Comparison of ENCODE assay signal across 9 cellular contexts in the genomic region with DNA sequence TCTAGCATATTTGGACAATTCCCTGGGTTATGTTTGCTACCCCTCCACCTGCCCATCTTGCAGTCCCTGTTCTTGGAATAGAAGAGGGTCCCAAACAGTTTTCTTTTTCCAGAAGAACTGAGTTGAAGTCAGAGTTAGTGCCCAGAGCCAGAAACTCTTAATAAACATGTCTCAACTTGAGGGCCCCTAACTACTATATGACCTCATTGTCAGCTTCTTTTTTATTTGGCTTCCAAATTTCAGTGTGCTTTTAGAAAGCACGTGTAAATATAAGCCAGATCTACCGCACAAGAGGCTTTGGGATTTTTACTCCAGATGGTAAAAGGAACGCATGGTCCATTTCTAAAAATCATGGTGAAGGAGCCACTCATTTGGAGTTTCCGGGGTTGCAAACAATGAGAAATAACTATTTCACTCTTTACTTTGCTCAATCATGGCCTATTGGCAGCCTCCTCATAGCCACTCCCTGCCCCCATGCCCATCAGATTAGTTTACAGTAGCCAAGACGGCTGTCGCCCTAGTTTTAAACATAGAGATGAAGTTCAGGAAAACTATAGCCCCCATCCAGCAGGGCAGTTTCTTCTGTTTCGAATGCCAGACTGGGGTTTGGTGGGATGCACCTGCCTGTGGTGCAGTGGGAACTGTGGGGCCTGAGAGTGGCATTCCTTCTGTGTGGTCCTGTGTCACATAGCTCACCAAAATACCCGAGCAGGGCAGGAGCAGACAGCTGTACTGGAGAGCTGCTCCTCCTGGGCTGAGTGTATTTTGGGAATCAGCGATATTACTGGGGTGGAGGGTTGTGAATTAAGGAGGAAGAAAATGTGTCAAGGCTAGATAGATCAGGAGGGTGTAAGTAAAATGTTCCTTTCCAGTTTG. TPM values are rescaled to one million over a fixed set of nuclear protein-coding genes. Genes with fewer than 3 reads are reported as not detected.
DNase-seq lines count a peak whose midpoint lies in the region; ATAC-seq, FAIRE-seq and TF ChIP-seq lines count a peak whose summit lies in the region.
"Had no signal": no experiment of that assay in that cellular context is flagged by ENCODE, and none has a peak within 500 bp of the region (broad histone marks: within the 10 kb centered on the region; RNA-seq: fewer than 3 reads in every experiment).

No MANE protein-coding gene starts in this region.

- no peak for FAIRE-seq in A549 (lab: Jason Lieb, UNC)

- H3K27ac ChIP-seq in A549, result no peak overlapping the region
- no peak overlapping the region for H3K27ac ChIP-seq in H9 (ENCODE audit: insufficient read length, low read depth, low read length)
- H3K27ac ChIP-seq in breast epithelium, result peak overlapping the region; percentile 92 to 93
- no peak overlapping the region for H3K27ac ChIP-seq in mesenchymal stem cell (ENCODE audit: low read length, poor library complexity, severe bottlenecking)

- H3K9me3 ChIP-seq in A549 (no peaks in the 10 kb centered on the region), H9 (ENCODE audit: control insufficient read depth, low read depth, low read length) (no peaks in the 10 kb centered on the region), breast epithelium (no peaks in the 10 kb centered on the region), mesenchymal stem cell (ENCODE audit: control insufficient read depth, low read length) (no peaks in the 10 kb centered on the region)

- ATAC-seq in A549, result no peak
- ATAC-seq in activated CD8-positive, alpha-beta memory T cell treated with anti-CD3 and anti-CD28 coated beads, Interleukin-2, amount 10 ng/mL, durations not matched to agents 7 days and 5 days, result no peak

- no peak for TF ChIP-seq RAD21 in A549 (conservative IDR thresholded peaks at IDR 0.05 in 1 of 2, IDR thresholded peaks at IDR 0.05 in 1 of 2)

- POLR2A ChIA-PET in A549 (lab: Yijun Ruan, JAX), result no interaction called here

- peaks cover 21 to 36% of the 10 kb centered on the region in 2 experiments for H3K4me1 Mint-ChIP-seq in H9
- H3K4me1 Mint-ChIP-seq in activated CD8-positive, alpha-beta memory T cell treated with anti-CD3 and anti-CD28 coated beads, Interleukin-2, amount 10 ng/mL, durations not matched to agents 7 days and 5 days, result peaks cover 12% of the 10 kb centered on the region

- H3K56ac ChIP-seq in H9 (ENCODE audit: insufficient read length, low read depth, low read length), result no peak overlapping the region

- no peak overlapping the region for H3K14ac ChIP-seq in H9 (ENCODE audit: insufficient read depth, low read length)
- no peak overlapping the region for H3K14ac ChIP-seq in mesenchymal stem cell (ENCODE audit: low read length in 2 of 2)

- TF ChIP-seq EP300 in A549 (IDR thresholded peaks at IDR 0.05), result no peak

- no peak overlapping the region for H2BK5ac ChIP-seq in H9 (ENCODE audit: insufficient read length, low read length)
- H2BK5ac ChIP-seq in mesenchymal stem cell (ENCODE audit: low read depth, low read length, poor library complexity, severe bottlenecking), result no peak overlapping the region

- H4K5ac ChIP-seq in H9 (ENCODE audit: insufficient read length, low read depth, low read length), result no peak overlapping the region

- no peak overlapping the region for H3K27ac Mint-ChIP-seq in H9
- H3K27ac Mint-ChIP-seq in activated CD8-positive, alpha-beta memory T cell treated with anti-CD3 and anti-CD28 coated beads, Interleukin-2, amount 10 ng/mL, durations not matched to agents 7 days and 5 days, result no peak overlapping the region

- H3K27me3 Mint-ChIP-seq in H9 (ENCODE audit: low read depth), result peaks cover 61% of the 10 kb centered on the region
- peaks cover 53% of the 10 kb centered on the region for H3K27me3 Mint-ChIP-seq in activated CD8-positive, alpha-beta memory T cell treated with anti-CD3 and anti-CD28 coated beads, Interleukin-2, amount 10 ng/mL, durations not matched to agents 7 days and 5 days

- TF ChIP-seq CTCF in A549 (IDR thresholded peaks at IDR 0.05) (no peak), H9 (conservative IDR thresholded peaks at IDR 0.05) (no peak), breast epithelium (IDR thresholded peaks at IDR 0.05) (no peak)

- H3K4ac ChIP-seq in H9 (ENCODE audit: low read depth, low read length) (no peak overlapping the region), mesenchymal stem cell (ENCODE audit: low read depth in 1 of 2, low read length in 2 of 2) (no peak overlapping the region)

- no peaks in the 10 kb centered on the region for H4K20me1 ChIP-seq in H9 (ENCODE audit: control insufficient read depth, insufficient read depth, insufficient read length)

- H3K27me3 ChIP-seq in H9 (ENCODE audit: insufficient read depth, low read length) (peaks cover 10% of the 10 kb centered on the region; the same call in 1 of the 2 replicates), breast epithelium (no peaks in the 10 kb centered on the region), mesenchymal stem cell (ENCODE audit: control insufficient read depth in 1 of 2, insufficient read depth in 1 of 2, low read length in 2 of 2) (peaks cover 21 to 65% of the 10 kb centered on the region in 2 experiments)

- no peak overlapping the region for H3K4me3 ChIP-seq in A549
- peak overlapping the region in 2 of 3 donors; percentile 90 to 92 for H3K4me3 ChIP-seq in breast epithelium
- peak overlapping the region in 1 of 2 experiments; percentile 92 for H3K4me3 ChIP-seq in mesenchymal stem cell (ENCODE audit: insufficient read depth in 1 of 2, low read depth in 1 of 2, low read length in 2 of 2)

- peak overlapping the region; percentile 84 to 95 for H3K4me3 Mint-ChIP-seq in H9
- H3K4me3 Mint-ChIP-seq in activated CD8-positive, alpha-beta memory T cell treated with anti-CD3 and anti-CD28 coated beads, Interleukin-2, amount 10 ng/mL, durations not matched to agents 7 days and 5 days, result no peak overlapping the region

- peaks cover 6% of the 10 kb centered on the region for H3K23me2 ChIP-seq in H9 (ENCODE audit: insufficient read length, low read depth, low read length, poor library complexity, severe bottlenecking)

- no peak overlapping the region for H2BK12ac ChIP-seq in H9 (ENCODE audit: insufficient read length, low read depth, low read length)
- peak overlapping the region in 1 of 2 experiments; percentile 64 for H2BK12ac ChIP-seq in mesenchymal stem cell (ENCODE audit: low read length in 2 of 2)

- no peak overlapping the region for H2AFZ ChIP-seq in H9 (ENCODE audit: low read length)
- H2AFZ ChIP-seq in mesenchymal stem cell (ENCODE audit: low read depth, low read length), result no peak overlapping the region

- intact Hi-C loops in breast epithelium (cut with DNase I; ENCODE audit: low total_unique reads), result no loop called here

- H4K8ac ChIP-seq in H9 (replicated peaks; ENCODE audit: insufficient read length, low read depth, low read length) (no peak overlapping the region), mesenchymal stem cell (ENCODE audit: low read length) (no peak overlapping the region)

- H3K4me2 ChIP-seq in A549 (peak overlapping the region; percentile 100; the same call in 2 of the 3 replicates), H9 (ENCODE audit: insufficient read depth, insufficient read length, low read length) (peak overlapping the region; percentile 94), mesenchymal stem cell (ENCODE audit: low read length, poor library complexity, severe bottlenecking) (no peak overlapping the region)

- H3K79me1 ChIP-seq in H9 (ENCODE audit: insufficient read depth, low read depth, low read length, poor library complexity, severe bottlenecking) (no peaks in the 10 kb centered on the region), mesenchymal stem cell (replicated peaks; ENCODE audit: low read length, poor library complexity, severe bottlenecking) (peaks cover 2% of the 10 kb centered on the region)

- H3K9ac ChIP-seq in H9 (ENCODE audit: extremely low read depth, insufficient read length, low read length) (no peak overlapping the region), mesenchymal stem cell (ENCODE audit: low read length) (peak overlapping the region; percentile 86)

- H2BK15ac ChIP-seq in H9 (ENCODE audit: low read depth, low read length) (no peak overlapping the region), mesenchymal stem cell (ENCODE audit: low read depth, poor library complexity, severe bottlenecking) (no peak overlapping the region)

- DNase-seq in A549 (ENCODE audit: low read depth in 1 of 2, low spot score in 1 of 2), result no peak
- DNase-seq in H9, result no peak
- no peak for DNase-seq in breast epithelium (ENCODE audit: low spot score in 2 of 2)
- no peak for DNase-seq in mesenchymal stem cell
- DNase-seq in NAMALWA (ENCODE audit: low spot score), result no peak
- no peak for DNase-seq in activated CD8-positive, alpha-beta memory T cell treated with anti-CD3 and anti-CD28 coated beads, Interleukin-2, amount 10 ng/mL, durations not matched to agents 7 days and 5 days
- DNase-seq in SKM-1 (lab: John Stamatoyannopoulos, UW; ENCODE audit: unreplicated experiment), result no peak
- DNase-seq in NOMO-1 treated with DMSO at 0.1 percent for 48 hours (lab: John Stamatoyannopoulos, UW; ENCODE audit: unreplicated experiment), result no peak
- DNase-seq: NCI-H345 had no signal

- H3K18ac ChIP-seq in H9 (ENCODE audit: insufficient read length, low read depth, low read length) (no peak overlapping the region), mesenchymal stem cell (ENCODE audit: low read depth in 1 of 2, low read length in 2 of 2) (no peak overlapping the region)

- no peak overlapping the region for H3K23ac ChIP-seq in H9 (ENCODE audit: insufficient read length, low read depth, low read length)
- H3K23ac ChIP-seq in mesenchymal stem cell (ENCODE audit: low read length in 2 of 2), result peak overlapping the region in 1 of 2 experiments; percentile 50

- H3T11ph ChIP-seq in H9 (ENCODE audit: low read length), result no peak overlapping the region

- no peaks in the 10 kb centered on the region; a peak in 1 of 5 replicates for H3K9me3 Mint-ChIP-seq in H9
- H3K9me3 Mint-ChIP-seq in activated CD8-positive, alpha-beta memory T cell treated with anti-CD3 and anti-CD28 coated beads, Interleukin-2, amount 10 ng/mL, durations not matched to agents 7 days and 5 days (ENCODE audit: low read depth), result no peaks in the 10 kb centered on the region

- H2AK5ac ChIP-seq in H9 (ENCODE audit: insufficient read length, low read length) (no peak overlapping the region), mesenchymal stem cell (ENCODE audit: low read length, severe bottlenecking) (no peak overlapping the region)

- H3K4me1 ChIP-seq in A549, result peaks cover 26% of the 10 kb centered on the region
- peaks cover 7% of the 10 kb centered on the region for H3K4me1 ChIP-seq in H9 (ENCODE audit: insufficient read depth, low read length)
- H3K4me1 ChIP-seq in breast epithelium, result peaks cover 0 to 4% of the 10 kb centered on the region in 2 donors
- H3K4me1 ChIP-seq in mesenchymal stem cell (ENCODE audit: control insufficient read depth, insufficient read depth, low read depth, low read length), result peaks cover 12% of the 10 kb centered on the region

- CTCF ChIA-PET in A549 (lab: Yijun Ruan, JAX), result interaction anchor here (1.1 to 3.1 kb wide), 5 partner anchors 11 to 44 kb away, joined by 3 to 36 read pairs (median 19); no protein-coding TSS in a partner anchor
- CTCF ChIA-PET in activated CD8-positive, alpha-beta memory T cell treated with anti-CD3 and anti-CD28 coated beads, Interleukin-2, amount 10 ng/mL, durations not matched to agents 7 days and 5 days (lab: Charles Lee), result interaction anchor here (1.3 to 1.5 kb wide), 2 partner anchors 10 kb away, joined by 4 to 5 read pairs; no protein-coding TSS in a partner anchor

- H3K36me3 Mint-ChIP-seq in H9 (ENCODE audit: insufficient read depth in 1 of 3, low read depth in 3 of 3), result no peaks in the 10 kb centered on the region
- H3K36me3 Mint-ChIP-seq in activated CD8-positive, alpha-beta memory T cell treated with anti-CD3 and anti-CD28 coated beads, Interleukin-2, amount 10 ng/mL, durations not matched to agents 7 days and 5 days, result no peaks in the 10 kb centered on the region

- H3K79me2 ChIP-seq in H9 (ENCODE audit: insufficient read depth, low read length), result no peaks in the 10 kb centered on the region

- H2BK20ac ChIP-seq in H9 (ENCODE audit: low read depth, low read length, poor library complexity, severe bottlenecking), result no peak overlapping the region

- H4K91ac ChIP-seq in H9 (ENCODE audit: insufficient read length, low read depth, low read length), result no peak overlapping the region
- H4K91ac ChIP-seq in mesenchymal stem cell (ENCODE audit: low read length), result no peak overlapping the region

- no peaks in the 10 kb centered on the region for H3K36me3 ChIP-seq in breast epithelium
- no peaks in the 10 kb centered on the region for H3K36me3 ChIP-seq in mesenchymal stem cell (ENCODE audit: control insufficient read depth in 1 of 2, insufficient read depth in 2 of 2, low read depth in 1 of 2, low read length in 2 of 2)

- TF ChIP-seq POLR2A in A549 (IDR thresholded peaks at IDR 0.05; ENCODE audit: low read length) (no peak), breast epithelium (IDR thresholded peaks at IDR 0.05) (no peak)

- 86% methylated on average over 9 of the region's 9 CpGs for WGBS in A549 (ENCODE audit: missing lambda C conversion rate)
- no CpG with 5 or more reads among the region's 9 CpGs for WGBS in H9 (ENCODE audit: extremely low coverage, insufficient read length, low lambda C conversion rate)
- WGBS in mesenchymal stem cell, result 81% methylated on average over 9 of the region's 9 CpGs

- H2BK120ac ChIP-seq in H9 (ENCODE audit: low read depth, low read length, poor library complexity, severe bottlenecking) (no peak overlapping the region), mesenchymal stem cell (ENCODE audit: low read depth, low read length) (no peak overlapping the region)

RNA-seq across cellular contexts. Expression of a gene that starts 1.7 kb away (rescaled TPM):
- polyA plus RNA-seq in A549 (2011; rRNA removed) (12.0 and 12.1 TPM in 2 replicates), A549 (2017; fragmentation: RNase III; extraction: RNeasy Plus Mini Kit Qiagen cat#74134 plus additional on column Dnase treatment) (19.3 to 21.8 TPM (median 21.5 TPM) in 3 replicates)
- polyA plus RNA-seq in A549 (2012; cell fraction: cytosol; rRNA removed), result 9.5 and 11.3 TPM in 2 replicates
- polyA plus RNA-seq in A549 (2012; cell fraction: nucleus; rRNA removed), result 21.3 and 23.4 TPM in 2 replicates
- polyA minus RNA-seq in A549 (2011; rRNA and poly(A)+ RNA removed), result 8.9 and 10.4 TPM in 2 replicates
- total RNA-seq in H9 (2021) (1.9 and 2.0 TPM in 2 replicates), breast epithelium (10 to 100 TPM; 10.6 to 21.3 (median 19.9) TPM)
- polyA plus RNA-seq in mesenchymal stem cell (2013, experiment 1 of 2), result 22.8 TPM
- 23.1 TPM for polyA plus RNA-seq in mesenchymal stem cell (2013, experiment 2 of 2)
- total RNA-seq in activated CD8-positive, alpha-beta memory T cell treated with anti-CD3 and anti-CD28 coated beads, Interleukin-2, amount 10 ng/mL, durations not matched to agents 7 days and 5 days, result 1 to 10 TPM in 1 of 2 experiments, under 1 TPM in 1; 0.91 to 1.3 TPM

Comparison
In these comparisons a context has a peak if more than half of its experiments do, and no peak if none do; other contexts are left out.
1. H3K27ac ChIP-seq: peak in breast epithelium (2 of 2); none in A549 (0 of 2), H9 (single experiment) and mesenchymal stem cell (single experiment).